In the genomic region with DNA sequence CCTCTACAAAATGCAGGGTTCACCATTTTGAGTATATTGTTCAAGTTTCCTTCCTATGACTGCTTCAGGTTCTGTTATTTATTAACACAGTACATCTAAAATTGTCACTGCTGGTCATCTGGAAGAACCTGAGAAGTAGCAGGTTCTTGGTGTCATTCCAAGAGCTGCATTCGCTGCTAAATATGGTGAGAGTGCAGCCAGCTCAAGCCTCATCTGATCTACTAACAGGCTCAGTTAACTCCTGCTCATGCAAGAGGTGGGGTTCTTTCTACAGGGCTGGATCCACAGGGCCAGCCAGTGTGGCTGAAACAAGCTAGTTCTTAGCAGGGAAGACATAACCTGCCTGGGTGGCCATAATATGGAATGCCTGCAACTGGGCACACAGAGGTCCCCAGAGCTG, we compare ENCODE assay signal across 28 cellular contexts.
"Had no signal": no experiment of that assay in that cellular context is flagged by ENCODE, and none has a peak within 500 bp of the region (broad histone marks: within the 10 kb centered on the region; RNA-seq: fewer than 3 reads in every experiment).

No MANE protein-coding gene starts in this region.

- H3K27me3 ChIP-seq: body of pancreas, esophagus squamous epithelium had no signal

- H3K27ac ChIP-seq: body of pancreas, epithelial cell of prostate, esophagus squamous epithelium, WERI-Rb-1 had no signal

- H3K4me1 ChIP-seq: body of pancreas, esophagus squamous epithelium had no signal

- H3K36me3 ChIP-seq: esophagus squamous epithelium, WERI-Rb-1 had no signal

- H3K9me3 ChIP-seq: body of pancreas, esophagus squamous epithelium had no signal

- ATAC-seq: activated CD4-positive, CD25-positive, alpha-beta regulatory T cell treated with anti-CD3 and anti-CD28 coated beads, Interleukin-2, amount 50 U/mL, for 24 hours; activated CD8-positive, alpha-beta T cell treated with anti-CD3 and anti-CD28 coated beads for 36 hours; activated T-cell treated with anti-CD3 and anti-CD28 coated beads, Interleukin-2, amount 50 U/mL, for 4 hours; activated T-helper 17 cell treated with anti-CD3 and anti-CD28 coated beads, Interleukin-2, amount 50 U/mL, for 72 hours; body of pancreas; effector memory CD8-positive, alpha-beta T cell; T-helper 17 cell had no signal

- DNase-seq: activated B cell treated with CpG ODN at 0.5 μM for 24 hours; activated CD4-positive, alpha-beta T cell treated with anti-CD3 and anti-CD28 coated beads for 48 hours; activated CD4-positive, alpha-beta T cell treated with anti-CD3 and anti-CD28 coated beads, Interleukin-2, amount 50 U/mL, for 1 hour; activated CD4-positive, alpha-beta T cell treated with anti-CD3 and anti-CD28 coated beads, Interleukin-2, amount 50 U/mL, for 48 hours; activated CD8-positive, alpha-beta memory T cell treated with anti-CD3 and anti-CD28 coated beads for 24 hours; activated CD8-positive, alpha-beta T cell treated with anti-CD3 and anti-CD28 coated beads for 36 hours; activated effector memory CD4-positive, alpha-beta T cell treated with Interleukin-2 at 50 U/mL for 16 hours; activated gamma-delta T cell treated with Interleukin-2 at 50 U/mL for 16 hours; activated naive CD4-positive, alpha-beta T cell treated with anti-CD3 and anti-CD28 coated beads, Interleukin-2, amount 50 U/mL, for 16 hours; activated naive CD4-positive, alpha-beta T cell treated with Interleukin-2 at 50 U/mL for 16 hours; activated T-cell treated with anti-CD3 and anti-CD28 coated beads, Interleukin-2, amount 50 U/mL, for 4 hours; amniotic stem cell; anterior cingulate cortex; body of pancreas; caudate nucleus; cortex of kidney; dermis blood vessel endothelial cell; effector CD4-positive, alpha-beta T cell; effector memory CD8-positive, alpha-beta T cell; esophagus squamous epithelium; foreskin melanocyte; head of caudate nucleus; T-helper 17 cell; T1000; WERI-Rb-1 had no signal

- H3K4me3 ChIP-seq: body of pancreas, esophagus squamous epithelium had no signal
